In the genomic region with DNA sequence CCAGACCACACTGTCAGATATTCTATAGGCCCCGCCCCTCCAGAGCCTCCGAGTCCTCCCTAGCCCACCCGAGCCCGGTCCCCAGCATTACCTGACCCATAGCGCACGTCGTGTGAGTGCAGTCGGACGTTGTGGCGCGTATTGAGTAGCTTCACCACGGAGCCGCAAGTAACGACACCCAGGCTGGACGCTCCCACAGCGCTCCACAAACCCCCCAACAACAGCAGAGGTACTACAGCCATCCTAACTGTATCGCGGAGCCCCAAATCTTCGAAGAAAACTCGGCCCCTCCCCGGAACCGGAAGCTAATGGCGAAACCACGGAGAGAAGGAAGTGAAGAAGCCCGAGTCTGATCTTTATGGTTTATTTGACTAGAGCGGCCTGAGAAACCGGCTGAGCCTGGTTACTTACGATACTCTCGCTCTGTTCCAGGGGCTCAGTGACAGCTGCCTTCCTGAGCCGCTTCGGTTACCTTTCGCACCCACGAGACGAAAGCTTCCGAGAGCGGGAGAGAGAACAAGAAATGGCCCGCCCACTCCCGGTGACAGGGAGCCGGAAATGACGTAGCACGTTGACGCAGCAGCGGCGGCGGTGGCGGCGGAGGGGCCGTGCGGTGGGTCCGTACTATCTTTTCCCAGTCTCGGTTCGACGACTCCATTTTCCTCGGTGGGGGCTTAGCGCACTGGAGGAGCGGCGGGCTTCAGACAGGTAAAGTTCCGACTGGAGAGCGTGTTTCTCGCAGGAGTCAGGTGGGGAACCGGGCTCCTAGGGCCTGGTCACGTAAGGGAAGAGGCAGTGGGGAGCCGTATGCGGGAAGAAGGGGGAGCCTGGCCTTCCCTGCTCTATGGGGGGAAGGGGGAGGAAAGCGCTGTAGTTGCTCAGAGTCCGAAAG, we compare ENCODE assay signal across 1 cellular context.
TF ChIP-seq lines count a peak whose summit lies in the region.

A gene with protein sequence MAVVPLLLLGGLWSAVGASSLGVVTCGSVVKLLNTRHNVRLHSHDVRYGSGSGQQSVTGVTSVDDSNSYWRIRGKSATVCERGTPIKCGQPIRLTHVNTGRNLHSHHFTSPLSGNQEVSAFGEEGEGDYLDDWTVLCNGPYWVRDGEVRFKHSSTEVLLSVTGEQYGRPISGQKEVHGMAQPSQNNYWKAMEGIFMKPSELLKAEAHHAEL (minus strand): TSS at position 272 of the 892 bp plus-strand sequence. CDS start 30 bp downstream, at position 242.
A gene (plus strand): TSS at position 571 of the 892 bp plus-strand sequence. CDS start 11,197 bp downstream, outside the sequence.

TF ChIP-seq in WTC11, 78 proteins besides CTCF, POLR2A, EP300 and RAD21 (continued from another document):
- TF ChIP-seq, protein P1, sequence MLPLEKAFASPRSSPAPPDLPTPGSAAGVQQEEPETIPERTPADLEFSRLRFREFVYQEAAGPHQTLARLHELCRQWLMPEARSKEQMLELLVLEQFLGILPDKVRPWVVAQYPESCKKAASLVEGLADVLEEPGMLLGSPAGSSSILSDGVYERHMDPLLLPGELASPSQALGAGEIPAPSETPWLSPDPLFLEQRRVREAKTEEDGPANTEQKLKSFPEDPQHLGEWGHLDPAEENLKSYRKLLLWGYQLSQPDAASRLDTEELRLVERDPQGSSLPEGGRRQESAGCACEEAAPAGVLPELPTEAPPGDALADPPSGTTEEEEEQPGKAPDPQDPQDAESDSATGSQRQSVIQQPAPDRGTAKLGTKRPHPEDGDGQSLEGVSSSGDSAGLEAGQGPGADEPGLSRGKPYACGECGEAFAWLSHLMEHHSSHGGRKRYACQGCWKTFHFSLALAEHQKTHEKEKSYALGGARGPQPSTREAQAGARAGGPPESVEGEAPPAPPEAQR (CRISPR knock-in tag; IDR thresholded peaks at IDR 0.05): no peak
- TF ChIP-seq NR1H2 (CRISPR knock-in tag; IDR thresholded peaks at IDR 0.05) (no peak), NR2C2 (CRISPR knock-in tag; IDR thresholded peaks at IDR 0.05) (no peak), ELF4 (CRISPR knock-in tag; IDR thresholded peaks at IDR 0.05; ENCODE audit: low read depth) (no peak), ZNF671 (CRISPR knock-in tag; IDR thresholded peaks at IDR 0.05) (no peak)
- TF ChIP-seq, protein P2, sequence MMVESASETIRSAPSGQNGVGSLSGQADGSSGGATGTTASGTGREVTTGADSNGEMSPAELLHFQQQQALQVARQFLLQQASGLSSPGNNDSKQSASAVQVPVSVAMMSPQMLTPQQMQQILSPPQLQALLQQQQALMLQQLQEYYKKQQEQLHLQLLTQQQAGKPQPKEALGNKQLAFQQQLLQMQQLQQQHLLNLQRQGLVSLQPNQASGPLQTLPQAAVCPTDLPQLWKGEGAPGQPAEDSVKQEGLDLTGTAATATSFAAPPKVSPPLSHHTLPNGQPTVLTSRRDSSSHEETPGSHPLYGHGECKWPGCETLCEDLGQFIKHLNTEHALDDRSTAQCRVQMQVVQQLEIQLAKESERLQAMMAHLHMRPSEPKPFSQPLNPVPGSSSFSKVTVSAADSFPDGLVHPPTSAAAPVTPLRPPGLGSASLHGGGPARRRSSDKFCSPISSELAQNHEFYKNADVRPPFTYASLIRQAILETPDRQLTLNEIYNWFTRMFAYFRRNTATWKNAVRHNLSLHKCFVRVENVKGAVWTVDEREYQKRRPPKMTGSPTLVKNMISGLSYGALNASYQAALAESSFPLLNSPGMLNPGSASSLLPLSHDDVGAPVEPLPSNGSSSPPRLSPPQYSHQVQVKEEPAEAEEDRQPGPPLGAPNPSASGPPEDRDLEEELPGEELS (CRISPR knock-in tag; IDR thresholded peaks at IDR 0.05): 0 out of 2 replicates have a peak, but pooled peaks have one; percentile 63
